ENCODE assay signal across 8 cellular contexts in the genomic region with DNA sequence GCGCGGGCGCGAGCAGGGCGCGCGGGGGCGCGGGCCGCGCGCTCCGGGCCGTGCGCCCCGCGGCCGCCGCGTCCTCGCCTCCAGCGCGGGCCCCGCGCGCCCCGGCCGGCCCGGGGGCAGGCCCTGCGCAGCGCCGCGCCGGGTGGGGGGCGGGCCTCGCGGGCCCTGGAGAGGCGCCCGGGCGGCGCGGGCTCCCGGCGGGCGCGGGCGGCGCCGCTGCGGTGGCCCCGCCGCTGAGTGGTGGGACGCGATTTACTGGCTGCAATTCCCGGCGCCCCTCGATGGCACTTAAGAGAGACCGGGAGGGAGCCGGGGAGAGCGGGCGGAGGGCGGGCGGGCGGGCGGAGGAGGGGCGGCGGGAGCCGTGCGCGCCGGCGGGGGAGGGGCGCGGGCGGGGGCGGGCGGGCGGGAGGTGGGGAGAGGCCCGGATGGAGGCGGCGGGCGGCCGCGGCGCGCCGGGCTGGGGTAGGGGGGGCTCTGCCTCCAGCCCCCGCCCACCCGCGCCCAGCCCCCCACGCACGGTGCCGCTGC.
DNase-seq lines count a peak whose midpoint lies in the region; ATAC-seq and TF ChIP-seq lines count a peak whose summit lies in the region.

No MANE protein-coding gene starts in this region.

- peak; percentile 80 for ATAC-seq in body of pancreas
- peak; percentile 81 for ATAC-seq in naive thymus-derived CD4-positive, alpha-beta T cell
- ATAC-seq in HG02981 (IDR thresholded peaks at IDR 0.05; ENCODE audit: unreplicated experiment): no peak

- H3K4me3 Mint-ChIP-seq in naive thymus-derived CD4-positive, alpha-beta T cell: peak overlapping the region in 1 of 10 donors; percentile 81

- CTCF ChIA-PET in naive thymus-derived CD4-positive, alpha-beta T cell (lab: Charles Lee): no interaction called here

- peak overlapping the region in 2 of 11 experiments; percentile 48 to 56; a peak in 5 of 22 replicates for H3K27ac ChIP-seq in BLaER1 treated with 17β-estradiol and CSF1 and Interleukin-3, amounts not matched to agents 10 nM and 100 nM
- H3K27ac ChIP-seq in body of pancreas: no peak overlapping the region
- H3K27ac ChIP-seq in naive thymus-derived CD4-positive, alpha-beta T cell (ENCODE audit: low read depth, low read length): no peak overlapping the region

- peak; percentile 96 for DNase-seq in H7
- DNase-seq in body of pancreas: peak in 1 of 4 donors; percentile 24
- DNase-seq in naive thymus-derived CD4-positive, alpha-beta T cell: peak in 5 of 9 donors; percentile 27 to 48 (median 33)
- DNase-seq in H4 (ENCODE audit: low spot score): no peak
- no peak for DNase-seq in SHP77 treated with DMSO at 0.1 percent for 48 hours (lab: John Stamatoyannopoulos, UW)
- no peak for DNase-seq in effector CD8-positive, alpha-beta T cell (lab: John Stamatoyannopoulos, UW)

- H4K20me1 ChIP-seq in BLaER1 treated with 17β-estradiol and CSF1 and Interleukin-3, amounts not matched to agents 10 nM and 100 nM: peaks cover 0 to 30% (median 0%) of the 10 kb centered on the region in 11 experiments; a peak in 5 of 22 replicates

- H3K4me3 ChIP-seq in BLaER1 treated with 17β-estradiol and CSF1 and Interleukin-3, amounts not matched to agents 10 nM and 100 nM: peak overlapping the region; percentile 31 to 68 (median 48); a peak in 17 of 20 replicates
- H3K4me3 ChIP-seq in H7 (ENCODE audit: insufficient read depth, low read depth, low read length) (peak overlapping the region; percentile 44), body of pancreas (no peak overlapping the region)
- no peak overlapping the region for H3K4me3 ChIP-seq in naive thymus-derived CD4-positive, alpha-beta T cell (ENCODE audit: low read length)

- no peaks in the 10 kb centered on the region for H3K9me3 Mint-ChIP-seq in naive thymus-derived CD4-positive, alpha-beta T cell

- H3K4me1 Mint-ChIP-seq in naive thymus-derived CD4-positive, alpha-beta T cell: peaks cover 0 to 18% (median 17%) of the 10 kb centered on the region in 7 donors

- peaks cover 0 to 66% (median 6%) of the 10 kb centered on the region in 11 experiments; a peak in 10 of 22 replicates for H3K27me3 ChIP-seq in BLaER1 treated with 17β-estradiol and CSF1 and Interleukin-3, amounts not matched to agents 10 nM and 100 nM
- H3K27me3 ChIP-seq in H7 (ENCODE audit: control insufficient read depth, insufficient read depth, low read length) (peaks cover 3% of the 10 kb centered on the region; the same call in 1 of the 2 replicates), body of pancreas (no peaks in the 10 kb centered on the region)
- H3K27me3 ChIP-seq in naive thymus-derived CD4-positive, alpha-beta T cell (ENCODE audit: control insufficient read depth in 2 of 2, insufficient read depth in 2 of 2, low read length in 2 of 2): no peaks in the 10 kb centered on the region

- H3K9ac ChIP-seq in BLaER1 treated with 17β-estradiol and CSF1 and Interleukin-3, amounts not matched to agents 10 nM and 100 nM: peak overlapping the region in 7 of 11 experiments; percentile 41 to 73 (median 57); a peak in 7 of 22 replicates

- peaks cover 0 to 31% (median 0%) of the 10 kb centered on the region in 5 donors for H3K27me3 Mint-ChIP-seq in naive thymus-derived CD4-positive, alpha-beta T cell

- peak overlapping the region in 6 of 11 experiments; percentile 71 to 79 (median 76); a peak in 6 of 22 replicates for H3K4me2 ChIP-seq in BLaER1 treated with 17β-estradiol and CSF1 and Interleukin-3, amounts not matched to agents 10 nM and 100 nM

- no peak for TF ChIP-seq CTCF in body of pancreas (IDR thresholded peaks at IDR 0.05)

- TF ChIP-seq POLR2A in body of pancreas (IDR thresholded peaks at IDR 0.05): no peak

- no peak overlapping the region for H3K27ac Mint-ChIP-seq in naive thymus-derived CD4-positive, alpha-beta T cell

- 0% methylated on average over 5 of the region's 93 CpGs; no CpG with 5 or more reads in 1 of the 2 donors for WGBS in body of pancreas, 2 donors

- intact Hi-C loops in body of pancreas (cut with DNase I): no loop called here
- intact Hi-C loops in naive thymus-derived CD4-positive, alpha-beta T cell (cut with micrococcal nuclease): no loop called here

- no peaks in the 10 kb centered on the region for H3K9me3 ChIP-seq in BLaER1 treated with 17β-estradiol and CSF1 and Interleukin-3, amounts not matched to agents 10 nM and 100 nM (replicated peaks in 1 of 11)
- H3K9me3 ChIP-seq in body of pancreas: no peaks in the 10 kb centered on the region
- H3K9me3 ChIP-seq in naive thymus-derived CD4-positive, alpha-beta T cell (ENCODE audit: control insufficient read depth in 2 of 3, low read length in 3 of 3): no peaks in the 10 kb centered on the region

- H3K36me3 Mint-ChIP-seq in naive thymus-derived CD4-positive, alpha-beta T cell: no peaks in the 10 kb centered on the region

- POLR2A ChIA-PET in naive thymus-derived CD4-positive, alpha-beta T cell (lab: Charles Lee): no interaction called here

- no peaks in the 10 kb centered on the region for H3K36me3 ChIP-seq in BLaER1 treated with 17β-estradiol and CSF1 and Interleukin-3, amounts not matched to agents 10 nM and 100 nM
- H3K36me3 ChIP-seq in H7 (replicated peaks; ENCODE audit: control insufficient read depth, insufficient read depth, low read length) (no peaks in the 10 kb centered on the region; the same call in 1 of the 2 replicates), body of pancreas (replicated peaks in 1 of 2; ENCODE audit: insufficient read depth in 1 of 2, low read depth in 2 of 2) (no peaks in the 10 kb centered on the region)
- no peaks in the 10 kb centered on the region for H3K36me3 ChIP-seq in naive thymus-derived CD4-positive, alpha-beta T cell (ENCODE audit: control insufficient read depth in 2 of 3, insufficient read depth in 3 of 3, low read length in 3 of 3)

- H3K4me1 ChIP-seq in BLaER1 treated with 17β-estradiol and CSF1 and Interleukin-3, amounts not matched to agents 10 nM and 100 nM: peaks cover 4 to 74% (median 53%) of the 10 kb centered on the region in 10 experiments; a peak in 18 of 20 replicates
- peaks cover 7% of the 10 kb centered on the region for H3K4me1 ChIP-seq in body of pancreas
- H3K4me1 ChIP-seq in naive thymus-derived CD4-positive, alpha-beta T cell (ENCODE audit: control insufficient read depth in 2 of 2, insufficient read depth in 2 of 2, low read length in 2 of 2): peaks cover 5 to 9% of the 10 kb centered on the region in 2 donors

Comparison
In these comparisons a context has a peak if more than half of its experiments do, and no peak if none do; other contexts are left out.
1. H3K4me3 ChIP-seq: peak in BLaER1 treated with 17β-estradiol and CSF1 and Interleukin-3, amounts not matched to agents 10 nM and 100 nM (10 of 10) and H7 (single experiment); none in body of pancreas (0 of 2) and naive thymus-derived CD4-positive, alpha-beta T cell (single experiment).
2. DNase-seq: peak in H7 (single experiment) and naive thymus-derived CD4-positive, alpha-beta T cell (5 of 9); none in H4 (single experiment), SHP77 treated with DMSO at 0.1 percent for 48 hours (single experiment) and effector CD8-positive, alpha-beta T cell (single experiment).